Comparison of ENCODE assay signal across 15 cellular contexts in the genomic region with DNA sequence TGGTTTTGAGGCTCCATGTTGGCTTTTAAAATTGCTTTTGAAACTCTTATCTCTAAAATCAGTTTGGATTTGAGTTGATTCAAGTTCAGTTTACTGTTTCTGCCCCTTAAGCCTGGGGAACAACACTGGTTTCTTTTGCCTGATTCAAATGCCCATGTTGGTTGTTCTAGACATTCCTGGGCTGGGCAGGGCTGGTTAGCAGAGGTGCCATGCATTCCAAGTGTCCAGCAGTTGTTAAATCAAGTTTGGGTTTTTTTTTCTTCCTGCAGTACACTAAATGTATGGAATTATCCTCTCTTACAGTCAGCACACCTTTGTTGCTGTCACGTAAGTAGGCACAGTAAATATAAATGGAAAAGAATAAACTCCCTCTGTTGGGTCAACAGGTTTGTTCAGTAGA.
DNase-seq lines count a peak whose midpoint lies in the region; ATAC-seq, FAIRE-seq and TF ChIP-seq lines count a peak whose summit lies in the region.
"Had no signal": no experiment of that assay in that cellular context is flagged by ENCODE, and none has a peak within 500 bp of the region (broad histone marks: within the 10 kb centered on the region; RNA-seq: fewer than 3 reads in every experiment).

No MANE protein-coding gene starts in this region.

- H3K9me3 Mint-ChIP-seq in nephron progenitor cell: no peaks in the 10 kb centered on the region
- H3K9me3 Mint-ChIP-seq: activated CD8-positive, alpha-beta T cell treated with anti-CD3 and anti-CD28 coated beads for 36 hours; endodermal cell had no signal

- peak in 1 of 2 experiments; percentile 85; a peak in 3 of 6 replicates for ATAC-seq in A549
- no peak for ATAC-seq in HG03039 (IDR thresholded peaks at IDR 0.05; ENCODE audit: unreplicated experiment)
- ATAC-seq in GM19463 (IDR thresholded peaks at IDR 0.05; ENCODE audit: unreplicated experiment): no peak
- ATAC-seq: activated CD8-positive, alpha-beta T cell treated with anti-CD3 and anti-CD28 coated beads for 36 hours had no signal

- H3K9me3 ChIP-seq in A549 (no peaks in the 10 kb centered on the region), HUES6 (ENCODE audit: control insufficient read depth, insufficient read depth, low read depth, low read length) (no peaks in the 10 kb centered on the region)
- H3K9me3 ChIP-seq: sigmoid colon had no signal

- H3K27ac ChIP-seq in A549 (peak overlapping the region; percentile 14 to 81; a peak in 5 of 6 replicates), HUES6 (ENCODE audit: low read depth, low read length) (0 out of 2 replicates have a peak overlapping the region, but pooled peaks have one; percentile 16)

- FAIRE-seq in A549 (lab: Jason Lieb, UNC) (no peak), bronchial epithelial cell (lab: Jason Lieb, UNC) (no peak)

- H3K36me3 Mint-ChIP-seq in nephron progenitor cell (ENCODE audit: low read depth): peaks cover 31% of the 10 kb centered on the region

- WGBS in A549 (ENCODE audit: missing lambda C conversion rate): 80% methylated on average over 1 of the region's 1 CpG

- peak overlapping the region; percentile 40; the same call in 2 of the 3 replicates for H3K4me2 ChIP-seq in A549

- peaks cover 62% of the 10 kb centered on the region for H3K4me1 Mint-ChIP-seq in nephron progenitor cell

- TF ChIP-seq POLR2A in A549 (IDR thresholded peaks at IDR 0.05; ENCODE audit: low read length): no peak

- no peak overlapping the region for H3K4me3 ChIP-seq in A549
- H3K4me3 ChIP-seq in HUES6 (ENCODE audit: low read depth, low read length): no peak overlapping the region
- no peak overlapping the region for H3K4me3 ChIP-seq in bronchial epithelial cell (ENCODE audit: low read depth, low read length)
- H3K4me3 ChIP-seq: sigmoid colon had no signal

- peak overlapping the region; percentile 98 for H3K27ac Mint-ChIP-seq in nephron progenitor cell
- H3K27ac Mint-ChIP-seq: activated CD8-positive, alpha-beta T cell treated with anti-CD3 and anti-CD28 coated beads for 36 hours; endodermal cell had no signal

- TF ChIP-seq EP300 in A549 (IDR thresholded peaks at IDR 0.05): no peak

- H3K27me3 ChIP-seq in HUES6 (ENCODE audit: control insufficient read depth, insufficient read depth, low read length): no peaks in the 10 kb centered on the region
- no peaks in the 10 kb centered on the region for H3K27me3 ChIP-seq in bronchial epithelial cell (ENCODE audit: control insufficient read depth, insufficient read depth, low read length)
- H3K27me3 ChIP-seq: sigmoid colon had no signal

- DNase-seq in A549 (ENCODE audit: low read depth in 1 of 2, low spot score in 1 of 2): peak in 1 of 2 experiments; percentile 62
- DNase-seq in bronchial epithelial cell (ENCODE audit: low read depth): peak; percentile 35
- no peak for DNase-seq in nephron progenitor cell
- no peak for DNase-seq in DMS53 (lab: John Stamatoyannopoulos, UW)
- no peak for DNase-seq in amygdala (lab: John Stamatoyannopoulos, UW)
- DNase-seq: activated CD8-positive, alpha-beta T cell treated with anti-CD3 and anti-CD28 coated beads for 36 hours; activated effector memory CD4-positive, alpha-beta T cell treated with Interleukin-2 at 50 U/mL for 16 hours; endodermal cell; glutamatergic neuron; NCI-H2171; sigmoid colon; stimulated activated naive CD4-positive, alpha-beta T cell had no signal

- H3K4me3 Mint-ChIP-seq in nephron progenitor cell: no peak overlapping the region
- H3K4me3 Mint-ChIP-seq: activated CD8-positive, alpha-beta T cell treated with anti-CD3 and anti-CD28 coated beads for 36 hours; endodermal cell had no signal

- POLR2A ChIA-PET in A549 (lab: Yijun Ruan, JAX): no interaction called here

- CTCF ChIA-PET in A549 (lab: Yijun Ruan, JAX): no interaction called here

- no peak for TF ChIP-seq CTCF in A549 (IDR thresholded peaks at IDR 0.05)
- no peak for TF ChIP-seq CTCF in bronchial epithelial cell (IDR thresholded peaks at IDR 0.05; ENCODE audit: insufficient read depth, low read length, severe bottlenecking)
- TF ChIP-seq CTCF in nephron progenitor cell (IDR thresholded peaks at IDR 0.05): no peak

- no peak for TF ChIP-seq RAD21 in A549 (conservative IDR thresholded peaks at IDR 0.05 in 1 of 2, IDR thresholded peaks at IDR 0.05 in 1 of 2)

- H3K27me3 Mint-ChIP-seq in nephron progenitor cell (ENCODE audit: low read depth, poor library complexity): no peaks in the 10 kb centered on the region
- H3K27me3 Mint-ChIP-seq: activated CD8-positive, alpha-beta T cell treated with anti-CD3 and anti-CD28 coated beads for 36 hours had no signal

- no peaks in the 10 kb centered on the region for H3K36me3 ChIP-seq in HUES6 (ENCODE audit: control insufficient read depth, insufficient read depth, low read length)
- no peaks in the 10 kb centered on the region for H3K36me3 ChIP-seq in bronchial epithelial cell (ENCODE audit: control insufficient read depth, insufficient read depth, low read length)

- H3K9ac ChIP-seq in HUES6 (ENCODE audit: low read length): no peak overlapping the region

- H3K4me1 ChIP-seq in A549 (peaks cover 19% of the 10 kb centered on the region), HUES6 (ENCODE audit: control insufficient read depth, insufficient read depth, low read length) (peaks cover 26% of the 10 kb centered on the region)

TF ChIP-seq in A549, 52 proteins besides CTCF, POLR2A, EP300 and RAD21:
- TF ChIP-seq MAZ (IDR thresholded peaks at IDR 0.05; ENCODE audit: borderline replicate concordance, low read depth, low read length): no peak
- TF ChIP-seq GATA3 (IDR thresholded peaks at IDR 0.05; ENCODE audit: borderline replicate concordance): peak; percentile 30; the same call in 1 of the 2 replicates
